In genomic region chr1:112672842-112673241, GRCh38 we compare ENCODE assay signal across 16 cellular contexts. TPM values are rescaled to one million over a fixed set of nuclear protein-coding genes. Genes with fewer than 3 reads are reported as not detected.
DNase-seq lines count a peak whose midpoint lies in the region; ATAC-seq, FAIRE-seq and TF ChIP-seq lines count a peak whose summit lies in the region.
"Had no signal": no experiment of that assay in that cellular context is flagged by ENCODE, and none has a peak within 500 bp of the region (broad histone marks: within the 10 kb centered on the region; RNA-seq: fewer than 3 reads in every experiment).

No MANE protein-coding gene starts in this region.

- 87% methylated on average over 1 of the region's 1 CpG for WGBS in esophagus muscularis mucosa

- no peaks in the 10 kb centered on the region for H3K27me3 ChIP-seq in esophagus muscularis mucosa
- no peaks in the 10 kb centered on the region for H3K27me3 ChIP-seq in thoracic aorta (replicated peaks; ENCODE audit: insufficient read depth)
- H3K27me3 ChIP-seq: colonic mucosa, Peyer's patch had no signal

- no peaks in the 10 kb centered on the region for H3K27me3 Mint-ChIP-seq in activated naive CD4-positive, alpha-beta T cell treated with anti-CD3 and anti-CD28 coated beads, Interleukin-2, amount 50 U/mL, for 24 hours
- H3K27me3 Mint-ChIP-seq in T-helper 17 cell = no peaks in the 10 kb centered on the region

- TF ChIP-seq EP300 in esophagus muscularis mucosa (IDR thresholded peaks at IDR 0.05) = no peak

- no peak overlapping the region for H3K4me3 ChIP-seq in esophagus muscularis mucosa
- H3K4me3 ChIP-seq in thoracic aorta = no peak overlapping the region
- H3K4me3 ChIP-seq: colonic mucosa, Peyer's patch had no signal

- FAIRE-seq in HTR-8/SVneo (lab: Jason Lieb, UNC) = no peak

- intact Hi-C loops in esophagus muscularis mucosa (cut with DNase I) = loop anchor here (5.0 kb wide), 1 partner anchor 34 kb away; the partner anchor contains the start of gene RHOC

- H3K36me3 Mint-ChIP-seq in activated naive CD4-positive, alpha-beta T cell treated with anti-CD3 and anti-CD28 coated beads, Interleukin-2, amount 50 U/mL, for 24 hours = peaks cover 31% of the 10 kb centered on the region
- H3K36me3 Mint-ChIP-seq in T-helper 17 cell (ENCODE audit: low read depth) = peaks cover 7% of the 10 kb centered on the region

- no peaks in the 10 kb centered on the region for H3K9me3 Mint-ChIP-seq in activated naive CD4-positive, alpha-beta T cell treated with anti-CD3 and anti-CD28 coated beads, Interleukin-2, amount 50 U/mL, for 24 hours
- H3K9me3 Mint-ChIP-seq: mesothelial cell of epicardium had no signal

- peaks cover 62% of the 10 kb centered on the region for H3K4me1 Mint-ChIP-seq in activated naive CD4-positive, alpha-beta T cell treated with anti-CD3 and anti-CD28 coated beads, Interleukin-2, amount 50 U/mL, for 24 hours
- peaks cover 54% of the 10 kb centered on the region for H3K4me1 Mint-ChIP-seq in T-helper 17 cell

- no peak for TF ChIP-seq CTCF in esophagus muscularis mucosa (IDR thresholded peaks at IDR 0.05)
- TF ChIP-seq CTCF in thoracic aorta (IDR thresholded peaks at IDR 0.05) = no peak

- peaks cover 18 to 42% (median 33%) of the 10 kb centered on the region in 4 donors for H3K36me3 ChIP-seq in esophagus muscularis mucosa
- H3K36me3 ChIP-seq in thoracic aorta = peaks cover 13% of the 10 kb centered on the region
- H3K36me3 ChIP-seq: colonic mucosa had no signal

- H3K27ac ChIP-seq in esophagus muscularis mucosa (replicated peaks in 1 of 4) (peak overlapping the region in 3 of 4 donors; percentile 85 to 93 (median 93)), thoracic aorta (peak overlapping the region; percentile 11 to 86)

- H3K4me3 Mint-ChIP-seq in activated naive CD4-positive, alpha-beta T cell treated with anti-CD3 and anti-CD28 coated beads, Interleukin-2, amount 50 U/mL, for 24 hours = peak overlapping the region; percentile 24
- peak overlapping the region; percentile 39 for H3K4me3 Mint-ChIP-seq in T-helper 17 cell

- H3K4me1 ChIP-seq in esophagus muscularis mucosa = peaks cover 24 to 33% (median 31%) of the 10 kb centered on the region in 4 donors
- peaks cover 11 to 24% of the 10 kb centered on the region in 2 donors for H3K4me1 ChIP-seq in thoracic aorta (ENCODE audit: control insufficient read depth in 1 of 2, low read depth in 2 of 2)
- H3K4me1 ChIP-seq: colonic mucosa had no signal

- no peak for DNase-seq in activated naive CD4-positive, alpha-beta T cell treated with anti-CD3 and anti-CD28 coated beads, Interleukin-2, amount 50 U/mL, for 16 hours
- DNase-seq in T-helper 17 cell (no peak), esophagus muscularis mucosa (ENCODE audit: extremely low spot score) (no peak), thoracic aorta (ENCODE audit: low spot score) (no peak), NCI-H345 treated with DMSO at 0.1 percent for 48 hours (lab: John Stamatoyannopoulos, UW; ENCODE audit: unreplicated experiment) (no peak), HTR-8/SVneo (ENCODE audit: insufficient read length, low spot score) (no peak)
- DNase-seq: colonic mucosa; NCI-H1048; NCI-H345; Peyer's patch; stimulated activated CD4-positive, alpha-beta T cell treated with anti-CD3 and anti-CD28 coated beads, Interleukin-1b, Interleukin-23, amount 100 ng/mL, for 48 hours; stimulated activated CD8-positive, alpha-beta memory T cell treated with anti-CD3 and anti-CD28 coated beads, Interleukin-4, amount 100 ng/mL, for 48 hours; T1000 had no signal

- H3K9me3 ChIP-seq in T-helper 17 cell (ENCODE audit: control insufficient read depth, low read length, poor library complexity, severe bottlenecking) = no peaks in the 10 kb centered on the region
- no peaks in the 10 kb centered on the region for H3K9me3 ChIP-seq in esophagus muscularis mucosa
- H3K9me3 ChIP-seq in thoracic aorta = no peaks in the 10 kb centered on the region
- H3K9me3 ChIP-seq: colonic mucosa, Peyer's patch had no signal

- H3K27ac Mint-ChIP-seq in activated naive CD4-positive, alpha-beta T cell treated with anti-CD3 and anti-CD28 coated beads, Interleukin-2, amount 50 U/mL, for 24 hours = peak overlapping the region; percentile 6
- H3K27ac Mint-ChIP-seq in T-helper 17 cell = peak overlapping the region; percentile 99

- ATAC-seq in T-helper 17 cell = no peak
- ATAC-seq in thoracic aorta (ENCODE audit: insufficient number of reproducible peaks, low FRiP score, low read depth) = no peak
- ATAC-seq in HG03045 (IDR thresholded peaks at IDR 0.05; ENCODE audit: unreplicated experiment) = no peak

- TF ChIP-seq POLR2A in esophagus muscularis mucosa (IDR thresholded peaks at IDR 0.05; ENCODE audit: low read depth) = no peak

RNA-seq across cellular contexts. Expression of gene MOV10, which starts 1.6 kb away (rescaled TPM):
- total RNA-seq in T-helper 17 cell (10 to 100 TPM; 72.5 to 72.7 TPM), esophagus muscularis mucosa (10 to 100 TPM; 12.3 to 24.1 (median 18.7) TPM), thoracic aorta (10 to 100 TPM; 28.3 to 31.9 TPM)

RNA-seq across cellular contexts. Expression of gene RHOC, which starts 34.1 kb away (rescaled TPM):
- total RNA-seq in T-helper 17 cell (10 to 100 TPM; 16.9 to 34.4 TPM), esophagus muscularis mucosa (100 to 1,000 TPM; 222 to 374 (median 324) TPM), thoracic aorta (100 to 1,000 TPM; 297 to 378 TPM)

RNA-seq across cellular contexts. Expression of gene PPM1J, which starts 42.3 kb away (rescaled TPM):
- total RNA-seq in T-helper 17 cell (under 1 TPM; 0.20 to 0.42 TPM), esophagus muscularis mucosa (1 to 10 TPM in 3 of 4 donors, under 1 TPM in 1; 0.42 to 3.6 (median 2.3) TPM), thoracic aorta (1 to 10 TPM; 2.3 to 2.7 TPM)

RNA-seq across cellular contexts. Expression of gene CAPZA1, which starts 53.2 kb away (rescaled TPM):
- 100 to 1,000 TPM; 203 to 224 TPM for total RNA-seq in T-helper 17 cell
- 10 to 100 TPM; 61.9 to 77.5 (median 69.1) TPM for total RNA-seq in esophagus muscularis mucosa
- 100 to 1,000 TPM in 1 of 2 donors, 10 to 100 TPM in 1; 87.3 to 144 TPM for total RNA-seq in thoracic aorta

RNA-seq across cellular contexts. Expression of gene ST7L, which starts 53.9 kb away (rescaled TPM):
- 10 to 100 TPM; 18.0 to 21.2 TPM for total RNA-seq in T-helper 17 cell
- 10 to 100 TPM; 12.9 to 23.0 (median 21.0) TPM for total RNA-seq in esophagus muscularis mucosa
- total RNA-seq in thoracic aorta = 10 to 100 TPM; 20.3 to 32.2 TPM

Comparison
In these comparisons a context has a peak if more than half of its experiments do, and no peak if none do; other contexts are left out.
1. RNA of gene RHOC, which starts 34.1 kb away (total RNA-seq): 297 to 378 TPM in thoracic aorta and 222 to 374 TPM in esophagus muscularis mucosa; 16.9 to 34.4 TPM in T-helper 17 cell; every median in the first group is over 4 times any median in the second.